36 cellular contexts compared by ENCODE assay signal in the genomic region with DNA sequence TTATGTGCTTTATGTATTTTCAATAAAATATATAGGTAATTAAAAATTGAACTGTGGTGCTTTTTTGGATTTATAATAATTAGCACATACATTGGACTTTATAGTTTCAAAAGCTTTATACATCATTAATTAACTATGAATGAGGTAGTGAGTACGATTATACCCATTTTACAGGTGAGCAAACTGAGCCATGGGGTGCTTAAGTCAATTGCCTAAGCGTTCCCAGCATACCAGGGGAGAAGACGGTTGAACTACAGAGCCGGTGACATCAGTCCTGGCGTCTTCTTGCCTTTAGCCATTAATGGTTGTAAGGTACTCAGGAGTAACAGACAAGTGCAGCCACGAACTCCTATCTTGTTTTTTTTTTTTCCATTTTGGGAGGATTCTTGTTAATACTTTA.
"Had no signal": no experiment of that assay in that cellular context is flagged by ENCODE, and none has a peak within 500 bp of the region (broad histone marks: within the 10 kb centered on the region; RNA-seq: fewer than 3 reads in every experiment).

No MANE protein-coding gene starts in this region.

- H3K9me3 ChIP-seq: MG63 had no signal

- H3K27me3 ChIP-seq: MG63 had no signal

- H3K4me3 ChIP-seq: MG63 had no signal

- H3K36me3 ChIP-seq: MG63 had no signal

- DNase-seq: Karpas-422, Kasumi-1, MG63, MM.1S, MV-4-11, NCI-H1048, NCI-H1092, NCI-H1092 treated with DMSO at 0.1 percent for 48 hours, NCI-H1105, NCI-H1105 treated with DMSO at 0.1 percent for 48 hours, NCI-H1417, NCI-H1417 treated with DMSO at 0.1 percent for 48 hours, NCI-H1436, NCI-H1436 treated with DMSO at 0.1 percent for 48 hours, NCI-H146, NCI-H1694, NCI-H1694 treated with DMSO at 0.1 percent for 48 hours, NCI-H187, NCI-H187 treated with DMSO at 0.1 percent for 48 hours, NCI-H1930, NCI-H2029, NCI-H2029 treated with DMSO at 0.1 percent for 48 hours, NCI-H2081, NCI-H2081 treated with DMSO at 0.1 percent for 48 hours, NCI-H2107, NCI-H2171, NCI-H2171 treated with DMSO at 0.1 percent for 48 hours, NCI-H2227 treated with DMSO at 0.1 percent for 48 hours, NCI-H226, NCI-H345, NCI-H446, NCI-H446 treated with DMSO at 0.1 percent for 48 hours, NCI-H510A, NCI-H510A treated with DMSO at 0.1 percent for 48 hours, NCI-H524, NCI-H524 treated with DMSO at 0.1 percent for 48 hours had no signal
